26 cellular contexts compared by ENCODE assay signal in the genomic region with DNA sequence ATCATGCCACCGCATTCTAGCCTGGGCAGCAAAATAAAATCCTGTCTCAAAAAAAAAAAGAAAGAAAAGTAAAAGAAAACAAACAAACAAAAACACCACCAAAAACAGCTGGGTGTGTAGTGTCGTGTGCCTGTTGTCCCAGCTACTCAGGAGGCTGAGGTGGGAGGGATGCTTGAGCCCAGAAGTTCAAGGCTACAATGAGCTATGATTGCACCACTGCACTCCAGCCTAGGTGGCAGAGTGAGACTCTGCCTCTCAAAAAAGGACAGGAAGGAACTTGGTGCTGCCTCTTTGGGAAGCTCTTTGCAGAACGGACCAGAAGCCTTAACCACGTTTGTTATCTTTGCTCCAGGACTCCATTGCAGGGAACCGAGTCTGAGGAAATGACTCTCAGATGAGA. TPM values are rescaled to one million over a fixed set of nuclear protein-coding genes. Genes with fewer than 3 reads are reported as not detected.
"Had no signal": no experiment of that assay in that cellular context is flagged by ENCODE, and none has a peak within 500 bp of the region (broad histone marks: within the 10 kb centered on the region; RNA-seq: fewer than 3 reads in every experiment).

No MANE protein-coding gene starts in this region.

- DNase-seq: hippocampal formation; kidney glomerular epithelial cell; left cardiac atrium; lower lobe of right lung; mesendoderm; naive B cell; natural killer cell; nephron progenitor cell; occipital lobe; ovary; right lobe of liver; stimulated activated CD4-positive, alpha-beta T cell treated with anti-CD3 and anti-CD28 coated beads, Interleukin-1b, Interleukin-23, amount 100 ng/mL, for 48 hours; stimulated activated CD4-positive, alpha-beta T cell treated with anti-CD3 and anti-CD28 coated beads, Interleukin-2, amount 100 ng/mL, for 48 hours; stimulated activated CD4-positive, alpha-beta T cell treated with anti-CD3 and anti-CD28 coated beads, Interleukin-4, amount 100 ng/mL, for 4 hours; stimulated activated CD8-positive, alpha-beta memory T cell treated with anti-CD3 and anti-CD28 coated beads, Interleukin-4, amount 100 ng/mL, for 48 hours; stimulated activated naive CD4-positive, alpha-beta T cell treated with Interleukin-2 at 50 U/mL for 16 hours; stimulated activated naive CD8-positive, alpha-beta T cell treated with anti-CD3 and anti-CD28 coated beads, Interleukin-15, amount 100 ng/mL, for 72 hours; substantia nigra had no signal

- H3K27ac ChIP-seq: lower lobe of right lung, neural progenitor cell, neutrophil, ovary, right atrium auricular region, right lobe of liver, tibial nerve, vagina had no signal

- H3K27me3 ChIP-seq: neural progenitor cell, neutrophil, ovary, right atrium auricular region, right lobe of liver, tibial nerve, vagina had no signal

- FAIRE-seq: keratinocyte had no signal

- H3K4me1 ChIP-seq: lower lobe of right lung, neural progenitor cell, right atrium auricular region, right lobe of liver, tibial nerve, vagina had no signal

- H3K9me3 ChIP-seq: lower lobe of right lung, neutrophil, ovary, right atrium auricular region, right lobe of liver, tibial nerve, vagina had no signal

- H3K36me3 ChIP-seq: lower lobe of right lung, neural progenitor cell, neutrophil, ovary, right atrium auricular region, right lobe of liver, tibial nerve, vagina had no signal

- H3K4me3 ChIP-seq: lower lobe of right lung, neural progenitor cell, ovary, right atrium auricular region, right lobe of liver, smooth muscle cell, tibial nerve, vagina had no signal

RNA-seq across cellular contexts. Expression of gene KIF17, which starts 11.0 kb away (rescaled TPM):
- total RNA-seq: natural killer cell had no signal

RNA-seq across cellular contexts. Expression of gene SH2D5, which starts 25.7 kb away (rescaled TPM):
- total RNA-seq: lower lobe of right lung, mononuclear cell, natural killer cell, tibial nerve, vagina had no signal
